ENCODE assay signal across 22 cellular contexts in genomic region chr2:29589440-29590103, GRCh38.
"Had no signal": no experiment of that assay in that cellular context is flagged by ENCODE, and none has a peak within 500 bp of the region (broad histone marks: within the 10 kb centered on the region; RNA-seq: fewer than 3 reads in every experiment).

No MANE protein-coding gene starts in this region.

- DNase-seq: activated CD4-positive, alpha-beta T cell treated with anti-CD3 and anti-CD28 coated beads for 4 hours; activated CD4-positive, alpha-beta T cell treated with anti-CD3 and anti-CD28 coated beads, Interleukin-2, amount 50 U/mL, for 4 hours; activated effector memory CD4-positive, alpha-beta T cell treated with anti-CD3 and anti-CD28 coated beads, Interleukin-2, amount 50 U/mL, for 16 hours; activated naive CD4-positive, alpha-beta T cell treated with anti-CD3 and anti-CD28 coated beads, Interleukin-2, amount 10 ng/mL, durations not matched to agents 7 days and 5 days; activated naive CD8-positive, alpha-beta T cell treated with anti-CD3 and anti-CD28 coated beads, Interleukin-2, amount 10 ng/mL, durations not matched to agents 7 days and 5 days; cerebellar nuclear complex; colonic mucosa; effector CD8-positive, alpha-beta T cell; esophagus squamous epithelium; foreskin melanocyte; heart right ventricle; midbrain; naive thymus-derived CD4-positive, alpha-beta T cell; ovary; retina; sigmoid colon; small intestine; stimulated activated CD4-positive, alpha-beta T cell treated with anti-CD3 and anti-CD28 coated beads, Interleukin-1b, Interleukin-23, amount 100 ng/mL, for 48 hours; stimulated activated CD4-positive, alpha-beta T cell treated with anti-CD3 and anti-CD28 coated beads, Interleukin-4, amount 100 ng/mL, for 4 hours; stimulated activated CD8-positive, alpha-beta memory T cell treated with anti-CD3 and anti-CD28 coated beads, Interleukin-4, amount 100 ng/mL, for 48 hours; stimulated activated naive CD8-positive, alpha-beta T cell treated with anti-CD3 and anti-CD28 coated beads, Interleukin-15, amount 100 ng/mL, for 72 hours; T-helper 9 cell had no signal
